ENCODE assay signal across 8 cellular contexts in genomic region chr4:53804719-53805118, GRCh38.
DNase-seq lines count a peak whose midpoint lies in the region; ATAC-seq lines count a peak whose summit lies in the region.

No MANE protein-coding gene starts in this region.

- ATAC-seq in activated T-cell treated with anti-CD3 and anti-CD28 coated beads, Interleukin-2, amount 50 U/mL, for 4 hours = no peak
- peak; percentile 72 for ATAC-seq in HG03095 (IDR thresholded peaks at IDR 0.05; ENCODE audit: unreplicated experiment)
- no peak for ATAC-seq in effector memory CD8-positive, alpha-beta T cell (replicated peaks)

- DNase-seq in activated T-cell treated with anti-CD3 and anti-CD28 coated beads for 24 hours (ENCODE audit: low read depth) (peak; percentile 3), SK-N-DZ (ENCODE audit: low spot score) (peak; percentile 21), glomerular visceral epithelial cell (ENCODE audit: extremely low spot score) (peak; percentile 15), T-helper 9 cell (no peak)
- no peak for DNase-seq in activated T-cell treated with anti-CD3 and anti-CD28 coated beads, Interleukin-2, amount 50 U/mL, for 4 hours
- peak; percentile 1 for DNase-seq in stimulated activated CD8-positive, alpha-beta memory T cell treated with anti-CD3 and anti-CD28 coated beads, Interleukin-4, amount 100 ng/mL, for 24 hours (ENCODE audit: low read depth)
- no peak for DNase-seq in effector memory CD8-positive, alpha-beta T cell

- no peaks in the 10 kb centered on the region for H3K36me3 Mint-ChIP-seq in activated T-cell treated with anti-CD3 and anti-CD28 coated beads, Interleukin-2, amount 50 U/mL, for 4 hours (ENCODE audit: insufficient read depth)
- no peaks in the 10 kb centered on the region for H3K36me3 Mint-ChIP-seq in effector memory CD8-positive, alpha-beta T cell (ENCODE audit: insufficient read depth)

- H3K27ac Mint-ChIP-seq in effector memory CD8-positive, alpha-beta T cell = no peak overlapping the region

- H3K9me3 Mint-ChIP-seq in activated T-cell treated with anti-CD3 and anti-CD28 coated beads, Interleukin-2, amount 50 U/mL, for 4 hours = no peaks in the 10 kb centered on the region
- no peaks in the 10 kb centered on the region for H3K9me3 Mint-ChIP-seq in effector memory CD8-positive, alpha-beta T cell

- no peaks in the 10 kb centered on the region for H3K4me1 Mint-ChIP-seq in activated T-cell treated with anti-CD3 and anti-CD28 coated beads, Interleukin-2, amount 50 U/mL, for 4 hours (ENCODE audit: low read depth)
- no peaks in the 10 kb centered on the region for H3K4me1 Mint-ChIP-seq in effector memory CD8-positive, alpha-beta T cell (ENCODE audit: low read depth in 2 of 2)

- H3K27me3 Mint-ChIP-seq in activated T-cell treated with anti-CD3 and anti-CD28 coated beads, Interleukin-2, amount 50 U/mL, for 4 hours (ENCODE audit: low read depth) = no peaks in the 10 kb centered on the region
- no peaks in the 10 kb centered on the region for H3K27me3 Mint-ChIP-seq in effector memory CD8-positive, alpha-beta T cell

- no peak overlapping the region for H3K4me3 Mint-ChIP-seq in activated T-cell treated with anti-CD3 and anti-CD28 coated beads, Interleukin-2, amount 50 U/mL, for 4 hours
- H3K4me3 Mint-ChIP-seq in effector memory CD8-positive, alpha-beta T cell = no peak overlapping the region

Comparison
In these comparisons a context has a peak if more than half of its experiments do, and no peak if none do; other contexts are left out.
1. DNase-seq: peak in activated T-cell treated with anti-CD3 and anti-CD28 coated beads for 24 hours (single experiment), SK-N-DZ (single experiment), glomerular visceral epithelial cell (single experiment) and stimulated activated CD8-positive, alpha-beta memory T cell treated with anti-CD3 and anti-CD28 coated beads, Interleukin-4, amount 100 ng/mL, for 24 hours (single experiment); none in activated T-cell treated with anti-CD3 and anti-CD28 coated beads, Interleukin-2, amount 50 U/mL, for 4 hours (single experiment), T-helper 9 cell (single experiment) and effector memory CD8-positive, alpha-beta T cell (0 of 3).